In genomic region chr1:206178061-206178989, GRCh38 we compare ENCODE assay signal across 8 cellular contexts. TPM values are rescaled to one million over a fixed set of nuclear protein-coding genes. Genes with fewer than 3 reads are reported as not detected.
DNase-seq lines count a peak whose midpoint lies in the region; ATAC-seq and TF ChIP-seq lines count a peak whose summit lies in the region.
"Not testable (repeated sequence)": the region's sequence is repeated elsewhere in the genome, so short reads cannot be mapped to it uniquely, and the experiment has no call there.

No MANE protein-coding gene starts in this region.

- peaks cover 13% of the 10 kb centered on the region; the same call in 1 of the 2 replicates for H3F3A ChIP-seq in GM23248 (ENCODE audit: insufficient read depth)
- H3F3A ChIP-seq in PC-3 (ENCODE audit: low read length, unreplicated experiment), result not testable (repeated sequence)

- not testable (repeated sequence) for ATAC-seq in PC-3

- H3K27ac ChIP-seq in GM23248 (peak overlapping the region; percentile 60), cardiac muscle cell (peak overlapping the region; percentile 76), osteoblast (ENCODE audit: low read depth, low read length) (peak overlapping the region; percentile 58)
- not testable (repeated sequence) for H3K27ac ChIP-seq in PC-3 (ENCODE audit: low read length); WERI-Rb-1

- H3K4me1 ChIP-seq in GM23248 (ENCODE audit: insufficient read depth), result peaks cover 17% of the 10 kb centered on the region; the same call in 1 of the 2 replicates
- peaks cover 22% of the 10 kb centered on the region for H3K4me1 ChIP-seq in PC-3 (ENCODE audit: insufficient read depth, low read length)
- not testable (repeated sequence) for H3K4me1 ChIP-seq in cardiac muscle cell (ENCODE audit: low read depth)
- H3K4me1 ChIP-seq in osteoblast (ENCODE audit: insufficient read depth, low read length), result peaks cover 12% of the 10 kb centered on the region

- in situ Hi-C loops in GM23248 (cut with MboI), result not testable (repeated sequence)

- not testable (repeated sequence) for H3K9ac ChIP-seq in GM23248; PC-3 (ENCODE audit: low read length)

- not testable (repeated sequence) for H2AFZ ChIP-seq in GM23248; PC-3 (ENCODE audit: low read length); osteoblast (ENCODE audit: low read length)

- H3K79me2 ChIP-seq in GM23248 (ENCODE audit: insufficient read depth); PC-3 (ENCODE audit: low read length); osteoblast (ENCODE audit: insufficient read depth, low read length): not testable (repeated sequence)

- WGBS in GM23248 (ENCODE audit: low coverage in 1 of 2, low lambda C conversion rate in 2 of 2, missing lambda C conversion rate in 2 of 2), 2 experiments, result 65 to 71% methylated on average over 9 of the region's 9 CpGs

- not testable (repeated sequence) for H3K4me3 ChIP-seq in BJ (ENCODE audit: low read depth, low read length); GM23248; PC-3 (ENCODE audit: low read length); WERI-Rb-1 (ENCODE audit: low read depth, low read length); choroid plexus epithelial cell (ENCODE audit: low read depth, low read length); cardiac muscle cell; osteoblast (ENCODE audit: insufficient read depth, low read length)

- not testable (repeated sequence) for H4K20me1 ChIP-seq in GM23248 (ENCODE audit: insufficient read depth); PC-3 (ENCODE audit: low read length); osteoblast (ENCODE audit: insufficient read depth, low read length)

- not testable (repeated sequence) for H3K9me3 ChIP-seq in GM23248 (ENCODE audit: low read depth); PC-3 (ENCODE audit: low read length); WERI-Rb-1 (ENCODE audit: severe bottlenecking); cardiac muscle cell (ENCODE audit: low read depth); osteoblast (ENCODE audit: low read depth, low read length)

- CTCF ChIA-PET in BJ (lab: Yijun Ruan, JAX); PC-3 (lab: Charles Lee): not testable (repeated sequence)

- TF ChIP-seq CTCF in BJ (IDR thresholded peaks at IDR 0.05; ENCODE audit: insufficient read depth, low read depth, low read length); PC-3 (conservative IDR thresholded peaks at IDR 0.05; ENCODE audit: low read depth, low read length); WERI-Rb-1 (IDR thresholded peaks at IDR 0.05; ENCODE audit: low read depth, low read length); choroid plexus epithelial cell (conservative IDR thresholded peaks at IDR 0.05; ENCODE audit: low read depth, low read length); cardiac muscle cell (IDR thresholded peaks at IDR 0.05; ENCODE audit: low read depth, low read length); osteoblast (IDR thresholded peaks at IDR 0.05; ENCODE audit: extremely low read depth, low read depth, low read length): not testable (repeated sequence)

- H3K4me2 ChIP-seq in GM23248 (ENCODE audit: unreplicated experiment) (peak overlapping the region; percentile 1), osteoblast (ENCODE audit: insufficient read depth, low read length) (peak overlapping the region; percentile 4)
- H3K4me2 ChIP-seq in PC-3 (ENCODE audit: low read length), result not testable (repeated sequence)

- H3K27me3 ChIP-seq in BJ (ENCODE audit: control insufficient read depth, insufficient read depth, low read length); GM23248 (replicated peaks; ENCODE audit: insufficient read depth); PC-3 (ENCODE audit: low read length); WERI-Rb-1 (ENCODE audit: insufficient read depth, low read depth, severe bottlenecking); cardiac muscle cell; osteoblast (ENCODE audit: insufficient read depth, low read length): not testable (repeated sequence)

- intact Hi-C loops in PC-3 (cut with micrococcal nuclease), result not testable (repeated sequence)

- not testable (repeated sequence) for BruUV-seq in PC-3 (replicated peaks; lab: Mats Ljungman, UMichigan)

- not testable (repeated sequence) for H3K9me2 ChIP-seq in GM23248 (ENCODE audit: insufficient read depth); PC-3 (replicated peaks; ENCODE audit: low read length)

- H3K36me3 ChIP-seq in BJ (ENCODE audit: control insufficient read depth, insufficient read depth, low read length); GM23248 (ENCODE audit: low read depth); PC-3 (ENCODE audit: low read depth, low read length); WERI-Rb-1; cardiac muscle cell; osteoblast (ENCODE audit: insufficient read depth, low read length): not testable (repeated sequence)

- POLR2A ChIA-PET in BJ (lab: Charles Lee); PC-3 (lab: Charles Lee; ENCODE audit: unreplicated experiment): not testable (repeated sequence)

- DNase-seq in BJ (ENCODE audit: low read depth), result peak; percentile 25
- DNase-seq in GM23248, result peak; percentile 80
- DNase-seq in M059J (ENCODE audit: low read depth), result peak; percentile 90
- peak; percentile 47 for DNase-seq in PC-3
- peak; percentile 44 for DNase-seq in WERI-Rb-1
- DNase-seq in choroid plexus epithelial cell (ENCODE audit: low read depth), result peak; percentile 76
- DNase-seq in cardiac muscle cell (ENCODE audit: low read depth in 1 of 2, low spot score in 1 of 2), result peak; percentile 0 to 66
- not testable (repeated sequence) for DNase-seq in osteoblast (ENCODE audit: insufficient read length, low spot score, missing footprints)

RNA-seq across cellular contexts. Expression of gene FAM72A, which starts 24.3 kb away (rescaled TPM):
- polyA plus RNA-seq in BJ (2011; rRNA removed), result 2.5 and 4.1 TPM in 2 replicates
- polyA minus RNA-seq in BJ (2011; rRNA and poly(A)+ RNA removed), result 2.2 and 2.4 TPM in 2 replicates
- 2.5 TPM in 1 of 2 replicates, not detected in the other for total RNA-seq in GM23248 (2014; rRNA removed; shearing (Covaris generic))
- polyA plus RNA-seq in GM23248 (2016; fragmentation: Nextera tagmentation; extraction: Ambion mirVana), result 3.1 and 4.3 TPM in 2 replicates
- 9.1 and 13.3 TPM in 2 replicates for total RNA-seq in M059J (2014; rRNA removed; shearing (Covaris generic))
- 18.6 and 20.2 TPM in 2 replicates for total RNA-seq in PC-3 (2014; rRNA removed)
- 2.8 and 9.6 TPM in 2 replicates for total RNA-seq in cardiac muscle cell
- polyA plus RNA-seq in cardiac muscle cell, result 3.4 and 17.6 TPM in 2 replicates
- 2.2 and 3.2 TPM in 2 replicates for total RNA-seq in osteoblast

RNA-seq across cellular contexts. Expression of gene SRGAP2, which starts 25.0 kb away (rescaled TPM):
- 9.2 and 11.6 TPM in 2 replicates for polyA plus RNA-seq in BJ (2011; rRNA removed)
- 35.6 and 44.1 TPM in 2 replicates for polyA minus RNA-seq in BJ (2011; rRNA and poly(A)+ RNA removed)
- total RNA-seq in GM23248 (2014; rRNA removed; shearing (Covaris generic)), result 51.1 and 55.3 TPM in 2 replicates
- 35.8 and 42.3 TPM in 2 replicates for polyA plus RNA-seq in GM23248 (2016; fragmentation: Nextera tagmentation; extraction: Ambion mirVana)
- 38.8 and 69.6 TPM in 2 replicates for total RNA-seq in M059J (2014; rRNA removed; shearing (Covaris generic))
- total RNA-seq in PC-3 (2014; rRNA removed), result 69.1 and 79.5 TPM in 2 replicates
- 58.7 and 81.0 TPM in 2 replicates for total RNA-seq in cardiac muscle cell
- 43.2 and 56.3 TPM in 2 replicates for polyA plus RNA-seq in cardiac muscle cell
- total RNA-seq in osteoblast, result 56.8 and 63.1 TPM in 2 replicates
